1 cellular context compared by ENCODE assay signal in genomic region chr17:44940321-44940720, GRCh38.
TF ChIP-seq lines count a peak whose summit lies in the region.

No MANE protein-coding gene starts in this region.

TF ChIP-seq in WTC11, 78 proteins besides CTCF, POLR2A, EP300 and RAD21 (continued from another document):
- TF ChIP-seq AR (CRISPR knock-in tag; IDR thresholded peaks at IDR 0.05) (no peak), STAT6 (CRISPR knock-in tag; conservative IDR thresholded peaks at IDR 0.05; ENCODE audit: low read depth) (no peak)
